In the genomic region with DNA sequence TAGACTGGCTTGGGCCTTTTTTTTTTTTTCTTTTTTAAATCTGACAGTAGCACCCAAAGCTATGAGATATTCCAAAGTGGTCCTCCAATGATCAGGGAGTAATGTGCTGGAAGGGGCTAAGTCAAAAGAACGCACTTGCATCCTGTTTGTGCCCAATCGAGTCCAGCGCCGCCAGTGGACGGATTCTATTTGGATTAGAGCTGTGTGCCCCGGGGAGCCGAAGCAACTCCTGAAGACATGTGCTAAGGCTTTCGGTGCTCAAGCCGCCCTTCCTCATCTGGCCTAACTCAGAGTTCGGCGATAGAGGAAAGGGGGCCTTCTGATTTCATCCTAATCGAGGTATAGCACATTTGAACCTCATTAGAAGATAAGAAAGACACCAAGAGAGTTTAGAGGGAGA, we compare ENCODE assay signal across 24 cellular contexts.
A peak's percentile ranks its signal among the peaks of the same experiment; 100 is the strongest.
DNase-seq lines count a peak whose midpoint lies in the region; ATAC-seq, FAIRE-seq and TF ChIP-seq lines count a peak whose summit lies in the region.
"Had no signal": no experiment of that assay in that cellular context is flagged by ENCODE, and none has a peak within 500 bp of the region (broad histone marks: within the 10 kb centered on the region; RNA-seq: fewer than 3 reads in every experiment).

No MANE protein-coding gene starts in this region.

- H3K27me3 Mint-ChIP-seq in natural killer cell treated with Interleukin-12 subunit alpha and Interleukin-12 subunit beta and Interleukin-15 and Interleukin-18, amount 100 ng/mL, for 72 hours: peaks cover 10 to 14% of the 10 kb centered on the region in 2 donors
- H3K27me3 Mint-ChIP-seq in natural killer cell (ENCODE audit: low read depth in 2 of 2): peaks cover 11 to 13% of the 10 kb centered on the region in 2 donors
- peaks cover 8% of the 10 kb centered on the region for H3K27me3 Mint-ChIP-seq in osteocyte (ENCODE audit: unreplicated experiment)

- FAIRE-seq in kidney (lab: Jason Lieb, UNC): no peak
- FAIRE-seq: A549, D721Med, G401.6, GM12891, GM19239 had no signal

- H3K4me3 ChIP-seq in kidney (ENCODE audit: low read length in 2 of 2) (no peak overlapping the region), upper lobe of right lung (no peak overlapping the region)
- H3K4me3 ChIP-seq: A549; BLaER1 treated with 17β-estradiol and CSF1 and Interleukin-3, amounts not matched to agents 10 nM and 100 nM had no signal

- no peak overlapping the region for H3K9ac ChIP-seq in kidney (ENCODE audit: low read length in 2 of 2)
- H3K9ac ChIP-seq: BLaER1 treated with 17β-estradiol and CSF1 and Interleukin-3, amounts not matched to agents 10 nM and 100 nM had no signal

- H3K4me1 ChIP-seq in kidney (ENCODE audit: control insufficient read depth in 1 of 2, insufficient read depth in 1 of 2, low read depth in 1 of 2, low read length in 2 of 2) (no peaks in the 10 kb centered on the region), upper lobe of right lung (no peaks in the 10 kb centered on the region)
- H3K4me1 ChIP-seq: A549 had no signal

- no peaks in the 10 kb centered on the region for H3K36me3 ChIP-seq in kidney (ENCODE audit: control insufficient read depth in 1 of 2, insufficient read depth in 2 of 2, low read length in 2 of 2)
- H3K36me3 ChIP-seq in upper lobe of right lung: no peaks in the 10 kb centered on the region
- H3K36me3 ChIP-seq: BLaER1 treated with 17β-estradiol and CSF1 and Interleukin-3, amounts not matched to agents 10 nM and 100 nM had no signal

- no peak for ATAC-seq in natural killer cell treated with Interleukin-12 subunit alpha and Interleukin-12 subunit beta and Interleukin-15 and Interleukin-18, amount 100 ng/mL, for 72 hours
- ATAC-seq in natural killer cell (no peak), upper lobe of right lung (no peak), HG03469 (IDR thresholded peaks at IDR 0.05; ENCODE audit: unreplicated experiment) (no peak), GM18520 (IDR thresholded peaks at IDR 0.05; ENCODE audit: unreplicated experiment) (no peak)
- ATAC-seq: A549; CD8-positive, alpha-beta T cell had no signal

- no peak overlapping the region for H3K4me3 Mint-ChIP-seq in natural killer cell treated with Interleukin-12 subunit alpha and Interleukin-12 subunit beta and Interleukin-15 and Interleukin-18, amount 100 ng/mL, for 72 hours
- H3K4me3 Mint-ChIP-seq in natural killer cell (no peak overlapping the region), osteocyte (ENCODE audit: unreplicated experiment) (no peak overlapping the region)
- H3K4me3 Mint-ChIP-seq: B cell; CD4-positive, alpha-beta T cell; CD8-positive, alpha-beta T cell had no signal

- no peak overlapping the region for H3K27ac Mint-ChIP-seq in natural killer cell treated with Interleukin-12 subunit alpha and Interleukin-12 subunit beta and Interleukin-15 and Interleukin-18, amount 100 ng/mL, for 72 hours
- no peak overlapping the region for H3K27ac Mint-ChIP-seq in natural killer cell
- no peak overlapping the region for H3K27ac Mint-ChIP-seq in osteocyte (ENCODE audit: unreplicated experiment)
- H3K27ac Mint-ChIP-seq: B cell; CD4-positive, alpha-beta T cell; CD8-positive, alpha-beta T cell had no signal

- no peaks in the 10 kb centered on the region for H3K9me3 Mint-ChIP-seq in natural killer cell treated with Interleukin-12 subunit alpha and Interleukin-12 subunit beta and Interleukin-15 and Interleukin-18, amount 100 ng/mL, for 72 hours
- no peaks in the 10 kb centered on the region for H3K9me3 Mint-ChIP-seq in natural killer cell
- H3K9me3 Mint-ChIP-seq in osteocyte (ENCODE audit: unreplicated experiment): no peaks in the 10 kb centered on the region
- H3K9me3 Mint-ChIP-seq: CD4-positive, alpha-beta T cell; CD8-positive, alpha-beta T cell had no signal

- intact Hi-C loops in natural killer cell (cut with micrococcal nuclease) (no loop called here), kidney (cut with DNase I) (no loop called here), posterior vena cava (cut with DNase I) (no loop called here), upper lobe of right lung (cut with DNase I) (no loop called here)

- H3K9me3 ChIP-seq in kidney (ENCODE audit: control insufficient read depth in 1 of 2, low read length in 2 of 2): no peaks in the 10 kb centered on the region
- no peaks in the 10 kb centered on the region for H3K9me3 ChIP-seq in upper lobe of right lung
- H3K9me3 ChIP-seq: A549; BLaER1 treated with 17β-estradiol and CSF1 and Interleukin-3, amounts not matched to agents 10 nM and 100 nM; Caco-2 had no signal

- peak; percentile 56 for DNase-seq in natural killer cell treated with Interleukin-12 subunit alpha and Interleukin-12 subunit beta and Interleukin-15 and Interleukin-18, amount 100 ng/mL, for 72 hours (ENCODE audit: low spot score)
- DNase-seq in natural killer cell (no peak), kidney (peak; percentile 50), posterior vena cava (ENCODE audit: low spot score) (peak; percentile 74), upper lobe of right lung (peak; percentile 33), osteocyte (ENCODE audit: extremely low spot score, unreplicated experiment) (no peak)
- DNase-seq: AML-193; Caco-2; Calu3; CD4-positive, alpha-beta T cell; CD8-positive, alpha-beta T cell; DMS79 treated with DMSO at 0.1 percent for 48 hours; GF-D8 had no signal

- peaks cover 6% of the 10 kb centered on the region for H3K27me3 ChIP-seq in upper lobe of right lung
- H3K27me3 ChIP-seq: BLaER1 treated with 17β-estradiol and CSF1 and Interleukin-3, amounts not matched to agents 10 nM and 100 nM had no signal

- no peaks in the 10 kb centered on the region for H3K4me1 Mint-ChIP-seq in natural killer cell treated with Interleukin-12 subunit alpha and Interleukin-12 subunit beta and Interleukin-15 and Interleukin-18, amount 100 ng/mL, for 72 hours (ENCODE audit: low read depth in 2 of 2)
- H3K4me1 Mint-ChIP-seq in natural killer cell (no peaks in the 10 kb centered on the region), osteocyte (ENCODE audit: unreplicated experiment) (no peaks in the 10 kb centered on the region)
- H3K4me1 Mint-ChIP-seq: B cell had no signal

- no peak overlapping the region for H3K27ac ChIP-seq in kidney (ENCODE audit: low read depth in 2 of 2, low read length in 2 of 2)
- no peak overlapping the region for H3K27ac ChIP-seq in upper lobe of right lung
- H3K27ac ChIP-seq: 22Rv1; A549; BLaER1 treated with 17β-estradiol and CSF1 and Interleukin-3, amounts not matched to agents 10 nM and 100 nM; C4-2B had no signal

- H3K36me3 Mint-ChIP-seq in natural killer cell treated with Interleukin-12 subunit alpha and Interleukin-12 subunit beta and Interleukin-15 and Interleukin-18, amount 100 ng/mL, for 72 hours: no peaks in the 10 kb centered on the region
- H3K36me3 Mint-ChIP-seq in natural killer cell (no peaks in the 10 kb centered on the region), osteocyte (ENCODE audit: unreplicated experiment) (no peaks in the 10 kb centered on the region)
- H3K36me3 Mint-ChIP-seq: CD8-positive, alpha-beta T cell had no signal

- TF ChIP-seq CTCF in natural killer cell (IDR thresholded peaks at IDR 0.05) (no peak), kidney (IDR thresholded peaks at IDR 0.05; ENCODE audit: borderline replicate concordance, extremely low read depth, insufficient read depth) (no peak), upper lobe of right lung (IDR thresholded peaks at IDR 0.05) (no peak), osteocyte (IDR thresholded peaks at IDR 0.05) (no peak)

Comparison
In these comparisons a context has a peak if more than half of its experiments do, and no peak if none do; other contexts are left out.
1. DNase-seq: peak in natural killer cell treated with Interleukin-12 subunit alpha and Interleukin-12 subunit beta and Interleukin-15 and Interleukin-18, amount 100 ng/mL, for 72 hours (single experiment), kidney (single experiment), posterior vena cava (single experiment) and upper lobe of right lung (single experiment); none in natural killer cell (single experiment) and osteocyte (single experiment).